1 cellular context compared by ENCODE assay signal in genomic region chr16:58025351-58026138, GRCh38.
TF ChIP-seq lines count a peak whose summit lies in the region.

Gene MMP15, plus strand, starts transcription at chr16:58025754. Its CDS starts 597 bp downstream, at chr16:58026351.

TF ChIP-seq in HepG2, 621 proteins besides CTCF, POLR2A, EP300 and RAD21 (continued from another document and continues in another):
- TF ChIP-seq ZBTB42 (CRISPR knock-in tag; IDR thresholded peaks at IDR 0.05) = peak; percentile 79; the same call in 1 of the 2 replicates
- TF ChIP-seq ZNF17 (CRISPR knock-in tag; IDR thresholded peaks at IDR 0.05) = no peak
- no peak for TF ChIP-seq ZFP1 (CRISPR knock-in tag; IDR thresholded peaks at IDR 0.05)
- no peak; the same call in 1 of the 2 replicates for TF ChIP-seq NFKB2 (CRISPR knock-in tag; IDR thresholded peaks at IDR 0.05; ENCODE audit: borderline replicate concordance)
- TF ChIP-seq SETDB1 (CRISPR knock-in tag; IDR thresholded peaks at IDR 0.05; ENCODE audit: borderline replicate concordance) = no peak
- no peak for TF ChIP-seq CREM (IDR thresholded peaks at IDR 0.05)
- no peak for TF ChIP-seq CREM (CRISPR knock-in tag; IDR thresholded peaks at IDR 0.05)
- no peak for TF ChIP-seq ZNF251 (CRISPR knock-in tag; IDR thresholded peaks at IDR 0.05)
- no peak for TF ChIP-seq LCORL (IDR thresholded peaks at IDR 0.05)
- no peak for TF ChIP-seq LCORL (CRISPR knock-in tag; IDR thresholded peaks at IDR 0.05)
- no peak for TF ChIP-seq SUZ12 (IDR thresholded peaks at IDR 0.05; ENCODE audit: low read depth, low read length)
- no peak for TF ChIP-seq DDIT3 (CRISPR knock-in tag; IDR thresholded peaks at IDR 0.05)
- TF ChIP-seq BORCS8-MEF2B (CRISPR knock-in tag; IDR thresholded peaks at IDR 0.05) = no peak; the same call in 1 of the 2 replicates
- peak; percentile 65 for TF ChIP-seq FOXO1 (CRISPR knock-in tag; IDR thresholded peaks at IDR 0.05)
- peak; percentile 76 for TF ChIP-seq POLR2G (IDR thresholded peaks at IDR 0.05; ENCODE audit: low read depth, low read length)
- TF ChIP-seq HNRNPL (IDR thresholded peaks at IDR 0.05; ENCODE audit: low read depth, low read length) = no peak
- TF ChIP-seq ZNF782 (CRISPR knock-in tag; IDR thresholded peaks at IDR 0.05; ENCODE audit: borderline replicate concordance) = no peak
- no peak for TF ChIP-seq ZFP37 (CRISPR knock-in tag; IDR thresholded peaks at IDR 0.05; ENCODE audit: borderline replicate concordance)
- TF ChIP-seq THYN1 (CRISPR knock-in tag; IDR thresholded peaks at IDR 0.05; ENCODE audit: borderline replicate concordance, low read depth) = no peak
- TF ChIP-seq ZNF546 (CRISPR knock-in tag; conservative IDR thresholded peaks at IDR 0.05) = 0 out of 2 replicates have a peak, but pooled peaks have one; percentile 15
- TF ChIP-seq ZEB1 (IDR thresholded peaks at IDR 0.05; ENCODE audit: insufficient replicate concordance, low read depth) = peak; percentile 87
- no peak for TF ChIP-seq ZNF12 (CRISPR knock-in tag; IDR thresholded peaks at IDR 0.05)
- TF ChIP-seq SMARCE1 (IDR thresholded peaks at IDR 0.05; ENCODE audit: borderline replicate concordance) = no peak
- TF ChIP-seq ZNF816 (CRISPR knock-in tag; IDR thresholded peaks at IDR 0.05; ENCODE audit: borderline replicate concordance) = peak; percentile 99
- no peak for TF ChIP-seq SMARCC2 (IDR thresholded peaks at IDR 0.05)
- TF ChIP-seq NR2F6 (IDR thresholded peaks at IDR 0.05) = peak; percentile 84
- TF ChIP-seq NR2F6 (CRISPR knock-in tag; IDR thresholded peaks at IDR 0.05) = peak; percentile 96
- peak; percentile 79 for TF ChIP-seq YEATS4 (CRISPR knock-in tag; IDR thresholded peaks at IDR 0.05; ENCODE audit: borderline replicate concordance)
- 0 out of 2 replicates have a peak, but pooled peaks have one; percentile 11 for TF ChIP-seq MIXL1 (CRISPR knock-in tag; IDR thresholded peaks at IDR 0.05)
- TF ChIP-seq ZNF740 (CRISPR knock-in tag; IDR thresholded peaks at IDR 0.05) = peak; percentile 0; the same call in 1 of the 2 replicates
- peak; percentile 6; the same call in 1 of the 2 replicates for TF ChIP-seq BHLHE40 (IDR thresholded peaks at IDR 0.05; ENCODE audit: low read length)
- 0 out of 2 replicates have a peak, but pooled peaks have one; percentile 82 for TF ChIP-seq ZNF83 (CRISPR knock-in tag; IDR thresholded peaks at IDR 0.05; ENCODE audit: borderline replicate concordance)
- TF ChIP-seq GATA4 (IDR thresholded peaks at IDR 0.05; ENCODE audit: borderline replicate concordance, low read depth) = 0 out of 2 replicates have a peak, but pooled peaks have one; percentile 48
- TF ChIP-seq JUND (CRISPR knock-in tag; IDR thresholded peaks at IDR 0.05) = no peak; the same call in 1 of the 2 replicates
- TF ChIP-seq ZNF20 (CRISPR knock-in tag; IDR thresholded peaks at IDR 0.05) = no peak
- TF ChIP-seq ZNF441 (CRISPR knock-in tag; IDR thresholded peaks at IDR 0.05; ENCODE audit: borderline replicate concordance) = peak; percentile 71; the same call in 1 of the 2 replicates
- TF ChIP-seq ARNT2 (CRISPR knock-in tag; IDR thresholded peaks at IDR 0.05; ENCODE audit: low read depth) = peak; percentile 75
- TF ChIP-seq SRSF4 (IDR thresholded peaks at IDR 0.05; ENCODE audit: low read depth, low read length, poor library complexity, severe bottlenecking) = peak; percentile 93
- TF ChIP-seq ZNF616 (CRISPR knock-in tag; IDR thresholded peaks at IDR 0.05; ENCODE audit: low read depth) = no peak; the same call in 1 of the 2 replicates
- TF ChIP-seq DPF2 (CRISPR knock-in tag; IDR thresholded peaks at IDR 0.05; ENCODE audit: borderline replicate concordance, low read depth) = no peak
- TF ChIP-seq ZFP62 (CRISPR knock-in tag; IDR thresholded peaks at IDR 0.05) = no peak
- TF ChIP-seq, protein P1, sequence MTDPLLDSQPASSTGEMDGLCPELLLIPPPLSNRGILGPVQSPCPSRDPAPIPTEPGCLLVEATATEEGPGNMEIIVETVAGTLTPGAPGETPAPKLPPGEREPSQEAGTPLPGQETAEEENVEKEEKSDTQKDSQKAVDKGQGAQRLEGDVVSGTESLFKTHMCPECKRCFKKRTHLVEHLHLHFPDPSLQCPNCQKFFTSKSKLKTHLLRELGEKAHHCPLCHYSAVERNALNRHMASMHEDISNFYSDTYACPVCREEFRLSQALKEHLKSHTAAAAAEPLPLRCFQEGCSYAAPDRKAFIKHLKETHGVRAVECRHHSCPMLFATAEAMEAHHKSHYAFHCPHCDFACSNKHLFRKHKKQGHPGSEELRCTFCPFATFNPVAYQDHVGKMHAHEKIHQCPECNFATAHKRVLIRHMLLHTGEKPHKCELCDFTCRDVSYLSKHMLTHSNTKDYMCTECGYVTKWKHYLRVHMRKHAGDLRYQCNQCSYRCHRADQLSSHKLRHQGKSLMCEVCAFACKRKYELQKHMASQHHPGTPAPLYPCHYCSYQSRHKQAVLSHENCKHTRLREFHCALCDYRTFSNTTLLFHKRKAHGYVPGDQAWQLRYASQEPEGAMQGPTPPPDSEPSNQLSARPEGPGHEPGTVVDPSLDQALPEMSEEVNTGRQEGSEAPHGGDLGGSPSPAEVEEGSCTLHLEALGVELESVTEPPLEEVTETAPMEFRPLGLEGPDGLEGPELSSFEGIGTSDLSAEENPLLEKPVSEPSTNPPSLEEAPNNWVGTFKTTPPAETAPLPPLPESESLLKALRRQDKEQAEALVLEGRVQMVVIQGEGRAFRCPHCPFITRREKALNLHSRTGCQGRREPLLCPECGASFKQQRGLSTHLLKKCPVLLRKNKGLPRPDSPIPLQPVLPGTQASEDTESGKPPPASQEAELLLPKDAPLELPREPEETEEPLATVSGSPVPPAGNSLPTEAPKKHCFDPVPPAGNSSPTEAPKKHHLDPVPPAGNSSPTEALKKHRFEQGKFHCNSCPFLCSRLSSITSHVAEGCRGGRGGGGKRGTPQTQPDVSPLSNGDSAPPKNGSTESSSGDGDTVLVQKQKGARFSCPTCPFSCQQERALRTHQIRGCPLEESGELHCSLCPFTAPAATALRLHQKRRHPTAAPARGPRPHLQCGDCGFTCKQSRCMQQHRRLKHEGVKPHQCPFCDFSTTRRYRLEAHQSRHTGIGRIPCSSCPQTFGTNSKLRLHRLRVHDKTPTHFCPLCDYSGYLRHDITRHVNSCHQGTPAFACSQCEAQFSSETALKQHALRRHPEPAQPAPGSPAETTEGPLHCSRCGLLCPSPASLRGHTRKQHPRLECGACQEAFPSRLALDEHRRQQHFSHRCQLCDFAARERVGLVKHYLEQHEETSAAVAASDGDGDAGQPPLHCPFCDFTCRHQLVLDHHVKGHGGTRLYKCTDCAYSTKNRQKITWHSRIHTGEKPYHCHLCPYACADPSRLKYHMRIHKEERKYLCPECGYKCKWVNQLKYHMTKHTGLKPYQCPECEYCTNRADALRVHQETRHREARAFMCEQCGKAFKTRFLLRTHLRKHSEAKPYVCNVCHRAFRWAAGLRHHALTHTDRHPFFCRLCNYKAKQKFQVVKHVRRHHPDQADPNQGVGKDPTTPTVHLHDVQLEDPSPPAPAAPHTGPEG (CRISPR knock-in tag; IDR thresholded peaks at IDR 0.05) = peak; percentile 94
- peak; percentile 36; the same call in 1 of the 2 replicates for TF ChIP-seq ERF (CRISPR knock-in tag; IDR thresholded peaks at IDR 0.05)
- no peak; the same call in 1 of the 2 replicates for TF ChIP-seq PRDM10 (CRISPR knock-in tag; IDR thresholded peaks at IDR 0.05; ENCODE audit: low read depth)
- TF ChIP-seq HNRNPUL1 (IDR thresholded peaks at IDR 0.05; ENCODE audit: low read depth, low read length) = no peak
- TF ChIP-seq ZNF564 (CRISPR knock-in tag; IDR thresholded peaks at IDR 0.05) = no peak; the same call in 1 of the 2 replicates
- TF ChIP-seq HNRNPH1 (optimal IDR thresholded peaks at IDR 0.05; ENCODE audit: low read depth, low read length) = no peak
- 0 out of 2 replicates have a peak, but pooled peaks have one; percentile 45 for TF ChIP-seq WIZ (CRISPR knock-in tag; IDR thresholded peaks at IDR 0.05)
- TF ChIP-seq KDM2A (CRISPR knock-in tag; IDR thresholded peaks at IDR 0.05; ENCODE audit: borderline replicate concordance, low read depth) = peak; percentile 51
- TF ChIP-seq, protein P2, sequence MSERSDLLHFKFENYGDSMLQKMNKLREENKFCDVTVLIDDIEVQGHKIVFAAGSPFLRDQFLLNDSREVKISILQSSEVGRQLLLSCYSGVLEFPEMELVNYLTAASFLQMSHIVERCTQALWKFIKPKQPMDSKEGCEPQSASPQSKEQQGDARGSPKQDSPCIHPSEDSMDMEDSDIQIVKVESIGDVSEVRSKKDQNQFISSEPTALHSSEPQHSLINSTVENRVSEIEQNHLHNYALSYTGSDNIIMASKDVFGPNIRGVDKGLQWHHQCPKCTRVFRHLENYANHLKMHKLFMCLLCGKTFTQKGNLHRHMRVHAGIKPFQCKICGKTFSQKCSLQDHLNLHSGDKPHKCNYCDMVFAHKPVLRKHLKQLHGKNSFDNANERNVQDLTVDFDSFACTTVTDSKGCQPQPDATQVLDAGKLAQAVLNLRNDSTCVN (CRISPR knock-in tag; IDR thresholded peaks at IDR 0.05; ENCODE audit: borderline replicate concordance) = no peak
- TF ChIP-seq ATM (IDR thresholded peaks at IDR 0.05; ENCODE audit: borderline replicate concordance) = no peak
- TF ChIP-seq SP1 (IDR thresholded peaks at IDR 0.05) = no peak
- TF ChIP-seq SP1 (CRISPR knock-in tag; IDR thresholded peaks at IDR 0.05) = peak; percentile 88
- TF ChIP-seq MZF1 (CRISPR knock-in tag; IDR thresholded peaks at IDR 0.05; ENCODE audit: borderline replicate concordance) = no peak
- TF ChIP-seq ZNF274 (CRISPR knock-in tag; IDR thresholded peaks at IDR 0.05) = no peak
- TF ChIP-seq ZNF143 (CRISPR knock-in tag; IDR thresholded peaks at IDR 0.05) = no peak
- no peak for TF ChIP-seq FOXO4 (CRISPR knock-in tag; conservative IDR thresholded peaks at IDR 0.05)
- no peak for TF ChIP-seq TCF7 (IDR thresholded peaks at IDR 0.05; ENCODE audit: low read depth)
- 0 out of 2 replicates have a peak, but pooled peaks have one; percentile 8 for TF ChIP-seq ZNF136 (CRISPR knock-in tag; IDR thresholded peaks at IDR 0.05; ENCODE audit: low read depth)
- TF ChIP-seq ZNF776 (CRISPR knock-in tag; IDR thresholded peaks at IDR 0.05) = peak; percentile 17; the same call in 1 of the 2 replicates
- TF ChIP-seq KLF16 (CRISPR knock-in tag; IDR thresholded peaks at IDR 0.05) = peak in 1 of 2 experiments; percentile 80; a peak in 2 of 4 replicates
- no peak for TF ChIP-seq ZFYVE20 (CRISPR knock-in tag; IDR thresholded peaks at IDR 0.05; ENCODE audit: borderline replicate concordance, low read depth)
- TF ChIP-seq, protein P3, sequence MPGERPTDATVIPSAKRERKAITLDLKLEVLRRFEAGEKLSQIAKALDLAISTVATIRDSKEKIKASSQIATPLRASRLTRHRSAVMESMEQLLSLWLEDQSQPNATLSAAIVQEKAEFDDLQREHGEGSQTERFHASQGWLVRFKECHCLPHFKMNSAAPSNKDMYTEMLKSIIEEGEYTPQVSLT (CRISPR knock-in tag; IDR thresholded peaks at IDR 0.05; ENCODE audit: borderline replicate concordance, low read depth) = no peak
- no peak for TF ChIP-seq RFX3 (CRISPR knock-in tag; IDR thresholded peaks at IDR 0.05)
- no peak for TF ChIP-seq SOX13 (IDR thresholded peaks at IDR 0.05)
- peak in 1 of 2 experiments; percentile 77; a peak in 2 of 4 replicates for TF ChIP-seq SOX13 (CRISPR knock-in tag; conservative IDR thresholded peaks at IDR 0.05 in 1 of 2, IDR thresholded peaks at IDR 0.05 in 1 of 2)
- TF ChIP-seq CBFB (CRISPR knock-in tag; IDR thresholded peaks at IDR 0.05) = peak; percentile 77
- TF ChIP-seq FOSL1 (CRISPR knock-in tag; IDR thresholded peaks at IDR 0.05; ENCODE audit: borderline replicate concordance) = no peak
- TF ChIP-seq HCFC1 (IDR thresholded peaks at IDR 0.05; ENCODE audit: low read depth, low read length) = no peak
- TF ChIP-seq ZSCAN30 (CRISPR knock-in tag; IDR thresholded peaks at IDR 0.05) = no peak
- TF ChIP-seq ZNF775 (CRISPR knock-in tag; IDR thresholded peaks at IDR 0.05; ENCODE audit: borderline replicate concordance) = no peak
